9 cellular contexts compared by ENCODE assay signal in the genomic region with DNA sequence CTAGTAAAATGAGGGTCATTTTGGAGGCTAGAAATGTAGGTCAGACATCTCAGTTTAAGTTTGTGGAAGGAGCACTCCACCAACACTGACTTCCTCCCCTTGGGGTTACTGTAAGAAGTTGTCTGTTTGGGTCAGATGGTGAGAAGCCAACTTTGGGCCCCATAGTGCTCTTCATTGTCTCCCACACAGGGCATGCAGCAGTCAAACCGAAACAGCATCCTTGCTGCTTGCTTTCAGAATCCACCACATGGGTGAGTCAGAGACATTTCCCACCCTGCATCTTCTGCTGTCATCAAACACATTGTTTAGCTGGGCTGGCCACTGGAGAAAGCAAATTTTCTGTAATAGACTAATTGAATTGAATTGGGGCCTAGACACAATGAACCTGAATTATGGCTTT. TPM values are rescaled to one million over a fixed set of nuclear protein-coding genes. Genes with fewer than 3 reads are reported as not detected.
DNase-seq lines count a peak whose midpoint lies in the region; ATAC-seq, FAIRE-seq and TF ChIP-seq lines count a peak whose summit lies in the region.
"Had no signal": no experiment of that assay in that cellular context is flagged by ENCODE, and none has a peak within 500 bp of the region (broad histone marks: within the 10 kb centered on the region; RNA-seq: fewer than 3 reads in every experiment).

No MANE protein-coding gene starts in this region.

- H3K27ac Mint-ChIP-seq in neural progenitor cell (no peak overlapping the region), GM23338 (no peak overlapping the region)

- H3K9ac ChIP-seq in neural progenitor cell = no peak overlapping the region
- no peak overlapping the region for H3K9ac ChIP-seq in HepG2 (ENCODE audit: insufficient read depth, low read depth, low read length)

- in situ Hi-C loops in HepG2 (cut with HindIII; ENCODE audit: extremely low pct_ligation_motif_present, low pct_unique_long_range_greater_than_20kb) = no loop called here

- WGBS in HepG2 (ENCODE audit: low lambda C conversion rate) = 24% methylated on average over 1 of the region's 1 CpG

- H3K4me1 Mint-ChIP-seq in neural progenitor cell (no peaks in the 10 kb centered on the region), GM23338 (no peaks in the 10 kb centered on the region)

- H3K9me2 ChIP-seq in GM23338 (ENCODE audit: insufficient read depth) = peaks cover 9% of the 10 kb centered on the region; the same call in 1 of the 2 replicates

- H3K4me3 Mint-ChIP-seq in neural progenitor cell = no peak overlapping the region
- no peak overlapping the region for H3K4me3 Mint-ChIP-seq in GM23338

- H3K79me2 ChIP-seq in neural progenitor cell (ENCODE audit: low read depth) (no peaks in the 10 kb centered on the region), HepG2 (ENCODE audit: insufficient read depth, low read length) (no peaks in the 10 kb centered on the region), GM23338 (replicated peaks; ENCODE audit: insufficient read depth) (no peaks in the 10 kb centered on the region)

- TF ChIP-seq RAD21 in HepG2 (CRISPR knock-in tag; IDR thresholded peaks at IDR 0.05) = no peak

- ATAC-seq in GM18502 (IDR thresholded peaks at IDR 0.05; ENCODE audit: poor library complexity, unreplicated experiment) (peak; percentile 100), GM21529 (IDR thresholded peaks at IDR 0.05; ENCODE audit: unreplicated experiment) (peak; percentile 100), HG03565 (IDR thresholded peaks at IDR 0.05; ENCODE audit: unreplicated experiment) (peak; percentile 99), foreskin keratinocyte (peak; percentile 23), HepG2 (no peak), GM23338 (no peak)

- intact Hi-C loops in HepG2 (cut with micrococcal nuclease; ENCODE audit: unreplicated experiment) = no loop called here

- H3K4me3 ChIP-seq in neural progenitor cell = no peak overlapping the region
- H3K4me3 ChIP-seq in HepG2 (replicated peaks in 1 of 3; ENCODE audit: insufficient read depth in 1 of 3, low read depth in 2 of 3, low read length in 3 of 3) = no peak overlapping the region
- no peak overlapping the region for H3K4me3 ChIP-seq in GM23338

- H4K20me1 ChIP-seq in neural progenitor cell (ENCODE audit: low read depth) (no peaks in the 10 kb centered on the region), HepG2 (ENCODE audit: insufficient read depth, low read length) (no peaks in the 10 kb centered on the region), GM23338 (replicated peaks; ENCODE audit: insufficient read depth) (no peaks in the 10 kb centered on the region)

- POLR2A ChIA-PET in HepG2 (lab: Yijun Ruan, JAX) = no interaction called here

- no peak for TF ChIP-seq CTCF in foreskin keratinocyte (conservative IDR thresholded peaks at IDR 0.05)
- TF ChIP-seq CTCF in neural progenitor cell (IDR thresholded peaks at IDR 0.05) = no peak
- TF ChIP-seq CTCF in HepG2 (CRISPR knock-in tag; IDR thresholded peaks at IDR 0.05) = no peak
- TF ChIP-seq CTCF in GM23338 (conservative IDR thresholded peaks at IDR 0.05; ENCODE audit: low read depth in 2 of 2) = no peak

- no peak overlapping the region for H2AFZ ChIP-seq in neural progenitor cell (replicated peaks)
- no peak overlapping the region for H2AFZ ChIP-seq in HepG2 (ENCODE audit: low read length)
- no peak overlapping the region for H2AFZ ChIP-seq in GM23338

- no peak for FAIRE-seq in HepG2 (lab: Jason Lieb, UNC)

- H3K27ac ChIP-seq in foreskin keratinocyte (no peak overlapping the region), neural progenitor cell (no peak overlapping the region), HepG2 (ENCODE audit: extremely low read length, insufficient read depth, low read length) (no peak overlapping the region), GM23338 (ENCODE audit: low read depth) (no peak overlapping the region)

- CTCF ChIA-PET in HepG2 (lab: Yijun Ruan, JAX; ENCODE audit: low intra/inter-chr PET ratio, low total read pairs) = no interaction called here

- TF ChIP-seq POLR2A in HepG2 (IDR thresholded peaks at IDR 0.05; ENCODE audit: insufficient read depth in 1 of 2, low read depth in 2 of 2, low read length in 2 of 2) = no peak

- H3K36me3 ChIP-seq in neural progenitor cell = no peaks in the 10 kb centered on the region
- H3K36me3 ChIP-seq in HepG2 (replicated peaks in 1 of 2; ENCODE audit: control insufficient read depth in 1 of 2, insufficient read depth in 2 of 2, low read length in 2 of 2) = no peaks in the 10 kb centered on the region
- H3K36me3 ChIP-seq in GM23338 (ENCODE audit: insufficient read depth) = no peaks in the 10 kb centered on the region

- TF ChIP-seq EP300 in HepG2 (IDR thresholded peaks at IDR 0.05; ENCODE audit: low read depth in 2 of 2, low read length in 2 of 2) (no peak), HepG2 (CRISPR knock-in tag; IDR thresholded peaks at IDR 0.05; ENCODE audit: borderline replicate concordance) (no peak)

- BruUV-seq in HepG2 (replicated peaks; lab: Mats Ljungman, UMichigan) = no TSS peak

- no peak for DNase-seq in foreskin keratinocyte
- DNase-seq in neural progenitor cell (ENCODE audit: low spot score) = no peak
- no peak for DNase-seq in NCI-H2081 treated with DMSO at 0.1 percent for 48 hours (lab: John Stamatoyannopoulos, UW)
- DNase-seq in HepG2 (ENCODE audit: low spot score) = no peak
- DNase-seq in GM23338 (ENCODE audit: low spot score) = no peak

- H3K27me3 Mint-ChIP-seq in neural progenitor cell (ENCODE audit: insufficient read depth, low read depth) = peaks cover 7% of the 10 kb centered on the region
- peaks cover 2% of the 10 kb centered on the region for H3K27me3 Mint-ChIP-seq in GM23338 (ENCODE audit: insufficient read depth, low read depth, poor library complexity)

- H3K4me1 ChIP-seq in foreskin keratinocyte = no peaks in the 10 kb centered on the region
- H3K4me1 ChIP-seq in neural progenitor cell = no peaks in the 10 kb centered on the region
- no peaks in the 10 kb centered on the region for H3K4me1 ChIP-seq in HepG2 (ENCODE audit: insufficient read depth, low read length)
- H3K4me1 ChIP-seq in GM23338 (ENCODE audit: insufficient read depth) = no peaks in the 10 kb centered on the region

- H3K27me3 ChIP-seq in foreskin keratinocyte (peaks cover 2% of the 10 kb centered on the region), neural progenitor cell (no peaks in the 10 kb centered on the region), HepG2 (ENCODE audit: control insufficient read depth in 1 of 2, insufficient read depth in 2 of 2, low read length in 2 of 2) (peaks cover 0 to 30% of the 10 kb centered on the region in 2 experiments; a peak in 3 of 5 replicates), GM23338 (ENCODE audit: insufficient read depth) (no peaks in the 10 kb centered on the region)

- H3K9me3 ChIP-seq in neural progenitor cell (ENCODE audit: low read depth) = no peaks in the 10 kb centered on the region
- H3K9me3 ChIP-seq in HepG2 (ENCODE audit: low read length) = no peaks in the 10 kb centered on the region

- H3K4me2 ChIP-seq in neural progenitor cell (no peak overlapping the region), HepG2 (ENCODE audit: low read depth, low read length) (no peak overlapping the region), GM23338 (no peak overlapping the region)

- H3K36me3 Mint-ChIP-seq in neural progenitor cell = no peaks in the 10 kb centered on the region
- H3K36me3 Mint-ChIP-seq in GM23338 (ENCODE audit: low read depth) = no peaks in the 10 kb centered on the region; the same call in 2 of the 3 replicates

- H3F3A ChIP-seq in neural progenitor cell (ENCODE audit: low read depth) = no peaks in the 10 kb centered on the region
- no peaks in the 10 kb centered on the region for H3F3A ChIP-seq in GM23338 (replicated peaks; ENCODE audit: low read depth)

- no peaks in the 10 kb centered on the region for H3K9me3 Mint-ChIP-seq in neural progenitor cell
- H3K9me3 Mint-ChIP-seq in GM23338 = no peaks in the 10 kb centered on the region; the same call in 2 of the 3 replicates

RNA-seq across cellular contexts. Expression of a gene that starts 16.8 kb away (rescaled TPM):
- total RNA-seq in foreskin keratinocyte (not detected in 2 replicates), neural progenitor cell (ENCODE audit: low replicate concordance) (not detected in 2 replicates), HepG2 (2016; rRNA removed; fragmentation: Illumina TruSeq; extraction: Trizol) (not detected in 2 replicates)
- polyA plus RNA-seq in foreskin keratinocyte (not detected in 2 replicates), HepG2 (2011; rRNA removed) (not detected in 2 replicates), GM23338 (2016; fragmentation: Nextera tagmentation; extraction: Ambion mirVana) (0.35 TPM in 1 of 2 replicates, not detected in the other)
- total RNA-seq in HepG2 (2016; cell fraction: cytosol; rRNA removed; fragmentation: Illumina TruSeq; extraction: Trizol; ENCODE audit: low read depth) = not detected in 2 replicates
- not detected in 2 replicates for total RNA-seq in HepG2 (2016; cell fraction: insoluble cytoplasmic fraction; rRNA removed; fragmentation: Illumina TruSeq; extraction: Trizol)
- total RNA-seq in HepG2 (2016; cell fraction: membrane; rRNA removed; fragmentation: Illumina TruSeq; extraction: Trizol) = not detected in 2 replicates
- total RNA-seq in HepG2 (2016; cell fraction: nucleus; rRNA removed; fragmentation: Illumina TruSeq; extraction: Trizol) = not detected in 2 replicates
- not detected in 2 replicates for polyA plus RNA-seq in HepG2 (2011; cell fraction: cytosol; rRNA removed)
- not detected in 2 replicates for polyA plus RNA-seq in HepG2 (2011; cell fraction: nucleus; rRNA removed)
- polyA plus RNA-seq in HepG2 (2012) = not detected in 2 replicates
- not detected in 2 replicates for polyA plus RNA-seq in HepG2 (2016; cell fraction: cytosol; fragmentation: Illumina TruSeq; extraction: Trizol; ENCODE audit: low read depth)
- polyA plus RNA-seq in HepG2 (2016; cell fraction: insoluble cytoplasmic fraction; fragmentation: Illumina TruSeq; extraction: Trizol; ENCODE audit: low read depth) = not detected in 2 replicates
- polyA plus RNA-seq in HepG2 (2016; cell fraction: membrane; fragmentation: Illumina TruSeq; extraction: Trizol; ENCODE audit: low read depth) = not detected in 2 replicates
- not detected in 2 replicates for polyA plus RNA-seq in HepG2 (2016; cell fraction: nucleus; fragmentation: Illumina TruSeq; extraction: Trizol; ENCODE audit: insufficient read depth, low read depth)
- not detected in 2 replicates for polyA minus RNA-seq in HepG2 (2011; rRNA and poly(A)+ RNA removed; ENCODE audit: low replicate concordance)
- polyA minus RNA-seq in HepG2 (2011; cell fraction: cytosol; rRNA and poly(A)+ RNA removed) = not detected in 2 replicates
- not detected in 2 replicates for polyA minus RNA-seq in HepG2 (2011; cell fraction: nucleus; rRNA and poly(A)+ RNA removed)
- total RNA-seq in GM23338 (2014; rRNA removed; shearing (Covaris generic)) = not detected in 2 replicates
- total RNA-seq: MCF 10A had no signal

RNA-seq across cellular contexts. Expression of a gene that starts 41.3 kb away (rescaled TPM):
- total RNA-seq in foreskin keratinocyte = not detected in 2 replicates
- not detected in 2 replicates for polyA plus RNA-seq in foreskin keratinocyte
- not detected in 2 replicates for total RNA-seq in neural progenitor cell (ENCODE audit: low replicate concordance)
- total RNA-seq in HepG2 (2016; rRNA removed; fragmentation: Illumina TruSeq; extraction: Trizol) = not detected in 2 replicates
- total RNA-seq in HepG2 (2016; cell fraction: cytosol; rRNA removed; fragmentation: Illumina TruSeq; extraction: Trizol; ENCODE audit: low read depth) = not detected in 2 replicates
- total RNA-seq in HepG2 (2016; cell fraction: insoluble cytoplasmic fraction; rRNA removed; fragmentation: Illumina TruSeq; extraction: Trizol) = not detected in 2 replicates
- total RNA-seq in HepG2 (2016; cell fraction: membrane; rRNA removed; fragmentation: Illumina TruSeq; extraction: Trizol) = not detected in 2 replicates
- not detected in 2 replicates for total RNA-seq in HepG2 (2016; cell fraction: nucleus; rRNA removed; fragmentation: Illumina TruSeq; extraction: Trizol)
- not detected in 2 replicates for polyA plus RNA-seq in HepG2 (2011; rRNA removed)
- polyA plus RNA-seq in HepG2 (2011; cell fraction: cytosol; rRNA removed) = not detected in 2 replicates
- not detected in 2 replicates for polyA plus RNA-seq in HepG2 (2011; cell fraction: nucleus; rRNA removed)
- not detected in 2 replicates for polyA plus RNA-seq in HepG2 (2012)
- not detected in 2 replicates for polyA plus RNA-seq in HepG2 (2016; cell fraction: cytosol; fragmentation: Illumina TruSeq; extraction: Trizol; ENCODE audit: low read depth)
- not detected in 2 replicates for polyA plus RNA-seq in HepG2 (2016; cell fraction: insoluble cytoplasmic fraction; fragmentation: Illumina TruSeq; extraction: Trizol; ENCODE audit: low read depth)
- not detected in 2 replicates for polyA plus RNA-seq in HepG2 (2016; cell fraction: membrane; fragmentation: Illumina TruSeq; extraction: Trizol; ENCODE audit: low read depth)
- polyA plus RNA-seq in HepG2 (2016; cell fraction: nucleus; fragmentation: Illumina TruSeq; extraction: Trizol; ENCODE audit: insufficient read depth, low read depth) = not detected in 2 replicates
- polyA minus RNA-seq in HepG2 (2011; rRNA and poly(A)+ RNA removed; ENCODE audit: low replicate concordance) = not detected in 2 replicates
- not detected in 2 replicates for polyA minus RNA-seq in HepG2 (2011; cell fraction: cytosol; rRNA and poly(A)+ RNA removed)
- not detected in 2 replicates for polyA minus RNA-seq in HepG2 (2011; cell fraction: nucleus; rRNA and poly(A)+ RNA removed)
- not detected in 2 replicates for total RNA-seq in GM23338 (2014; rRNA removed; shearing (Covaris generic))
- not detected in 2 replicates for polyA plus RNA-seq in GM23338 (2016; fragmentation: Nextera tagmentation; extraction: Ambion mirVana)
- total RNA-seq: MCF 10A had no signal

RNA-seq across cellular contexts. Expression of a gene that starts 57.0 kb away (rescaled TPM):
- 125 and 134 TPM in 2 replicates for total RNA-seq in foreskin keratinocyte
- polyA plus RNA-seq in foreskin keratinocyte = 71.5 and 88.1 TPM in 2 replicates
- 224 and 246 TPM in 2 replicates for total RNA-seq in neural progenitor cell (ENCODE audit: low replicate concordance)
- 288 and 336 TPM in 2 replicates for total RNA-seq in HepG2 (2016; rRNA removed; fragmentation: Illumina TruSeq; extraction: Trizol)
- total RNA-seq in HepG2 (2016; cell fraction: cytosol; rRNA removed; fragmentation: Illumina TruSeq; extraction: Trizol; ENCODE audit: low read depth) = 27.6 and 36.1 TPM in 2 replicates
- total RNA-seq in HepG2 (2016; cell fraction: insoluble cytoplasmic fraction; rRNA removed; fragmentation: Illumina TruSeq; extraction: Trizol) = 287 and 310 TPM in 2 replicates
- 67.0 and 76.9 TPM in 2 replicates for total RNA-seq in HepG2 (2016; cell fraction: membrane; rRNA removed; fragmentation: Illumina TruSeq; extraction: Trizol)
- 222 and 236 TPM in 2 replicates for total RNA-seq in HepG2 (2016; cell fraction: nucleus; rRNA removed; fragmentation: Illumina TruSeq; extraction: Trizol)
- 110 and 164 TPM in 2 replicates for polyA plus RNA-seq in HepG2 (2011; rRNA removed)
- polyA plus RNA-seq in HepG2 (2011; cell fraction: cytosol; rRNA removed) = 97.2 and 124 TPM in 2 replicates
- polyA plus RNA-seq in HepG2 (2011; cell fraction: nucleus; rRNA removed) = 135 and 203 TPM in 2 replicates
- polyA plus RNA-seq in HepG2 (2012) = 70.9 and 88.3 TPM in 2 replicates
- polyA plus RNA-seq in HepG2 (2016; cell fraction: cytosol; fragmentation: Illumina TruSeq; extraction: Trizol; ENCODE audit: low read depth) = 14.8 and 17.4 TPM in 2 replicates
- 255 and 266 TPM in 2 replicates for polyA plus RNA-seq in HepG2 (2016; cell fraction: insoluble cytoplasmic fraction; fragmentation: Illumina TruSeq; extraction: Trizol; ENCODE audit: low read depth)
- 29.0 and 35.9 TPM in 2 replicates for polyA plus RNA-seq in HepG2 (2016; cell fraction: membrane; fragmentation: Illumina TruSeq; extraction: Trizol; ENCODE audit: low read depth)
- polyA plus RNA-seq in HepG2 (2016; cell fraction: nucleus; fragmentation: Illumina TruSeq; extraction: Trizol; ENCODE audit: insufficient read depth, low read depth) = 238 and 239 TPM in 2 replicates
- 258 and 404 TPM in 2 replicates for polyA minus RNA-seq in HepG2 (2011; rRNA and poly(A)+ RNA removed; ENCODE audit: low replicate concordance)
- polyA minus RNA-seq in HepG2 (2011; cell fraction: cytosol; rRNA and poly(A)+ RNA removed) = 66.4 and 93.7 TPM in 2 replicates
- polyA minus RNA-seq in HepG2 (2011; cell fraction: nucleus; rRNA and poly(A)+ RNA removed) = 123 and 171 TPM in 2 replicates
- total RNA-seq in GM23338 (2014; rRNA removed; shearing (Covaris generic)) = 328 and 369 TPM in 2 replicates
- polyA plus RNA-seq in GM23338 (2016; fragmentation: Nextera tagmentation; extraction: Ambion mirVana) = 147 and 157 TPM in 2 replicates

Comparison
In these comparisons a context has a peak if more than half of its experiments do, and no peak if none do; other contexts are left out.
1. ATAC-seq: peak in GM18502 (single experiment), GM21529 (single experiment), HG03565 (single experiment) and foreskin keratinocyte (single experiment); none in HepG2 (single experiment) and GM23338 (single experiment).